ENCODE assay signal across 14 cellular contexts in the genomic region with DNA sequence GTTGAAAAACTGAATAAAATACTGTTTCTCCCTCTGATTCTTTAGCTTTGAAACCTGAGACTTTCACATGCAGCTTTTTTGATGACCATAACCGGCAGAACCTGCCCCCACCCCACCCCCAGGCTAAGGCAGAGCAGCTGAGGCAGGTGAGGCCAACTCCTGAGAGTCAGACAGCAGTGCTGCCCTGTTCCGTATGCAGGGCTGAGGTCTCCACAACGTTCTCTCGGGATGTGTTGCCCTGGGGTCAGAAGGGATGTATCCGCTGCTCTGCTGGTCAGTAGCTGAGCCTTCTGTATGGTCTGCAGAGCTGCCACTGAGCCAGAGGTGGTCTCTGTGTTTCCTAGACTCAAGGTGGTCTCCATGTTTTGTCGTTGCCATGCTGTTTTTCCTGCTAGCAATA.
DNase-seq lines count a peak whose midpoint lies in the region; ATAC-seq, FAIRE-seq and TF ChIP-seq lines count a peak whose summit lies in the region.
"Had no signal": no experiment of that assay in that cellular context is flagged by ENCODE, and none has a peak within 500 bp of the region (broad histone marks: within the 10 kb centered on the region; RNA-seq: fewer than 3 reads in every experiment).

No MANE protein-coding gene starts in this region.

- H3K36me3 ChIP-seq in MM.1S (replicated peaks; ENCODE audit: insufficient read depth, low read length) (no peaks in the 10 kb centered on the region), mesenchymal stem cell (ENCODE audit: control insufficient read depth in 1 of 2, insufficient read depth in 2 of 2, low read depth in 1 of 2, low read length in 2 of 2) (no peaks in the 10 kb centered on the region)
- H3K36me3 ChIP-seq: adrenal gland, tibial nerve had no signal

- no peak overlapping the region for H4K8ac ChIP-seq in mesenchymal stem cell (ENCODE audit: low read length)

- H3K27me3 ChIP-seq in MM.1S (replicated peaks; ENCODE audit: insufficient read depth, low read length) (no peaks in the 10 kb centered on the region), mesenchymal stem cell (ENCODE audit: control insufficient read depth in 1 of 2, insufficient read depth in 1 of 2, low read length in 2 of 2) (no peaks in the 10 kb centered on the region), right cardiac atrium (ENCODE audit: control insufficient read depth, insufficient read depth) (no peaks in the 10 kb centered on the region)
- H3K27me3 ChIP-seq: adrenal gland, tibial nerve had no signal

- H3K27ac ChIP-seq in A549 (peak overlapping the region; percentile 97 to 99), MM.1S (ENCODE audit: low read length) (no peak overlapping the region; the same call in 1 of the 2 replicates), angular gyrus (ENCODE audit: low read depth, low read length) (peak overlapping the region; percentile 72), mesenchymal stem cell (ENCODE audit: low read length, poor library complexity, severe bottlenecking) (no peak overlapping the region), right cardiac atrium (ENCODE audit: low read length) (no peak overlapping the region)
- H3K27ac ChIP-seq: adrenal gland had no signal

- peak overlapping the region in 1 of 2 experiments; percentile 93 for H2BK12ac ChIP-seq in mesenchymal stem cell (ENCODE audit: low read length in 2 of 2)

- H3K4me2 ChIP-seq in A549 (no peak overlapping the region), MM.1S (ENCODE audit: low read depth, low read length) (no peak overlapping the region), mesenchymal stem cell (ENCODE audit: low read length, poor library complexity, severe bottlenecking) (no peak overlapping the region)

- H3K4ac ChIP-seq in mesenchymal stem cell (ENCODE audit: low read depth in 1 of 2, low read length in 2 of 2), result peak overlapping the region in 1 of 2 experiments; percentile 57

- H3K18ac ChIP-seq in mesenchymal stem cell (ENCODE audit: low read depth in 1 of 2, low read length in 2 of 2), result peak overlapping the region in 1 of 2 experiments; percentile 65

- H3K79me1 ChIP-seq in mesenchymal stem cell (replicated peaks; ENCODE audit: low read length, poor library complexity, severe bottlenecking), result peaks cover 15% of the 10 kb centered on the region

- TF ChIP-seq POLR2A in A549 (IDR thresholded peaks at IDR 0.05; ENCODE audit: low read length), result no peak

- no peaks in the 10 kb centered on the region for H3F3A ChIP-seq in MM.1S (ENCODE audit: insufficient read depth, low read length)

- TF ChIP-seq CTCF in A549 (IDR thresholded peaks at IDR 0.05) (no peak), MM.1S (IDR thresholded peaks at IDR 0.05; ENCODE audit: low read length) (no peak)

- no peaks in the 10 kb centered on the region for H4K20me1 ChIP-seq in MM.1S (ENCODE audit: insufficient read depth, low read length)

- no peak overlapping the region for H2BK120ac ChIP-seq in mesenchymal stem cell (ENCODE audit: low read depth, low read length)

- DNase-seq in A549 (ENCODE audit: low read depth in 1 of 2, low spot score in 1 of 2) (no peak), MM.1S (peak; percentile 46), mesenchymal stem cell (no peak), NCI-H2081 treated with DMSO at 0.1 percent for 48 hours (lab: John Stamatoyannopoulos, UW) (no peak), right cardiac atrium (no peak)
- DNase-seq: activated B cell treated with CpG ODN at 0.5 μM for 24 hours, DND-41, NCI-H1105 treated with DMSO at 0.1 percent for 48 hours, posterior cingulate gyrus had no signal

- CTCF ChIA-PET in A549 (lab: Yijun Ruan, JAX), result interaction anchor here (1.0 to 10.0 kb wide), 10 partner anchors 16 to 235 kb away, joined by 3 to 64 read pairs (median 4); no protein-coding TSS in a partner anchor

- POLR2A ChIA-PET in A549 (lab: Yijun Ruan, JAX), result no interaction called here

- TF ChIP-seq EP300 in A549 (IDR thresholded peaks at IDR 0.05), result no peak

- no peaks in the 10 kb centered on the region for H3K9me3 ChIP-seq in A549
- H3K9me3 ChIP-seq in MM.1S (replicated peaks; ENCODE audit: insufficient read depth, low read length), result no peaks in the 10 kb centered on the region
- H3K9me3 ChIP-seq in mesenchymal stem cell (ENCODE audit: control insufficient read depth, low read length), result no peaks in the 10 kb centered on the region
- H3K9me3 ChIP-seq in right cardiac atrium (ENCODE audit: control insufficient read depth, low read length), result no peaks in the 10 kb centered on the region
- H3K9me3 ChIP-seq: adrenal gland, tibial nerve had no signal

- 70% methylated on average over 5 of the region's 6 CpGs for WGBS in A549 (ENCODE audit: missing lambda C conversion rate)
- 78% methylated on average over 6 of the region's 6 CpGs for WGBS in mesenchymal stem cell
- WGBS in right cardiac atrium, result 93% methylated on average over 6 of the region's 6 CpGs

- H2AFZ ChIP-seq in MM.1S (ENCODE audit: low read length) (no peak overlapping the region), mesenchymal stem cell (ENCODE audit: low read depth, low read length) (no peak overlapping the region)

- H3K9me2 ChIP-seq in MM.1S (replicated peaks; ENCODE audit: insufficient read depth, low read length), result no peaks in the 10 kb centered on the region

- intact Hi-C loops in right cardiac atrium (cut with DNase I), result no loop called here

- H3K23ac ChIP-seq in mesenchymal stem cell (ENCODE audit: low read length in 2 of 2), result no peak overlapping the region

- H3K4me3 ChIP-seq in A549, result no peak overlapping the region
- no peak overlapping the region for H3K4me3 ChIP-seq in MM.1S (ENCODE audit: low read length)
- no peak overlapping the region for H3K4me3 ChIP-seq in mesenchymal stem cell (ENCODE audit: insufficient read depth in 1 of 2, low read depth in 1 of 2, low read length in 2 of 2)
- H3K4me3 ChIP-seq in right cardiac atrium (ENCODE audit: low read length), result no peak overlapping the region
- H3K4me3 ChIP-seq: adrenal gland, tibial nerve had no signal

- H2BK15ac ChIP-seq in mesenchymal stem cell (ENCODE audit: low read depth, poor library complexity, severe bottlenecking), result no peak overlapping the region

- H2BK5ac ChIP-seq in mesenchymal stem cell (ENCODE audit: low read depth, low read length, poor library complexity, severe bottlenecking), result no peak overlapping the region

- no peak for TF ChIP-seq RAD21 in A549 (conservative IDR thresholded peaks at IDR 0.05 in 1 of 2, IDR thresholded peaks at IDR 0.05 in 1 of 2)

- no peaks in the 10 kb centered on the region for H3K79me2 ChIP-seq in MM.1S (ENCODE audit: low read length)

- H3K4me1 ChIP-seq in A549 (peaks cover 95% of the 10 kb centered on the region), MM.1S (ENCODE audit: low read length) (0 out of 2 replicates have a peak, but pooled peaks cover 2% of the 10 kb centered on the region), mesenchymal stem cell (ENCODE audit: control insufficient read depth, insufficient read depth, low read depth, low read length) (peaks cover 28% of the 10 kb centered on the region), right cardiac atrium (ENCODE audit: control insufficient read depth, insufficient read depth, low read length) (peaks cover 11% of the 10 kb centered on the region)

- FAIRE-seq in A549 (lab: Jason Lieb, UNC), result no peak

- peak overlapping the region in 1 of 2 experiments; percentile 86 for H3K14ac ChIP-seq in mesenchymal stem cell (ENCODE audit: low read length in 2 of 2)

- ATAC-seq in A549, result no peak
- ATAC-seq in GM18502 (IDR thresholded peaks at IDR 0.05; ENCODE audit: poor library complexity, unreplicated experiment), result no peak
- no peak for ATAC-seq in GM19452 (IDR thresholded peaks at IDR 0.05; ENCODE audit: unreplicated experiment)
- ATAC-seq in right cardiac atrium, result no peak

- H3K9ac ChIP-seq in MM.1S (ENCODE audit: low read length) (no peak overlapping the region), mesenchymal stem cell (ENCODE audit: low read length) (no peak overlapping the region)

- peak overlapping the region; percentile 84 for H2AK5ac ChIP-seq in mesenchymal stem cell (ENCODE audit: low read length, severe bottlenecking)

- peak overlapping the region; percentile 3 for H4K91ac ChIP-seq in mesenchymal stem cell (ENCODE audit: low read length)

TF ChIP-seq in A549, 52 proteins besides CTCF, POLR2A, EP300 and RAD21:
- TF ChIP-seq HOXB13 (CRISPR knock-in tag; IDR thresholded peaks at IDR 0.05; ENCODE audit: low read depth) (0 out of 2 replicates have a peak, but pooled peaks have one; percentile 52), EHF (CRISPR knock-in tag; IDR thresholded peaks at IDR 0.05) (0 out of 2 replicates have a peak, but pooled peaks have one; percentile 59), RCOR1 (IDR thresholded peaks at IDR 0.05; ENCODE audit: low read depth, low read length) (no peak)

Comparison
In these comparisons a context has a peak if more than half of its experiments do, and no peak if none do; other contexts are left out.
1. H3K27ac ChIP-seq: peak in A549 (2 of 2) and angular gyrus (single experiment); none in MM.1S (single experiment), mesenchymal stem cell (single experiment) and right cardiac atrium (single experiment).